ENCODE assay signal across 20 cellular contexts in genomic region chr3:156351783-156352182, GRCh38.
DNase-seq lines count a peak whose midpoint lies in the region; ATAC-seq, FAIRE-seq and TF ChIP-seq lines count a peak whose summit lies in the region.
"Had no signal": no experiment of that assay in that cellular context is flagged by ENCODE, and none has a peak within 500 bp of the region (broad histone marks: within the 10 kb centered on the region; RNA-seq: fewer than 3 reads in every experiment).

No MANE protein-coding gene starts in this region.

- no peak for FAIRE-seq in GM12878 (lab: Jason Lieb, UNC)
- FAIRE-seq: GM12891, H1, HTR-8/SVneo, K562 had no signal

- H3K79me2 ChIP-seq in GM12878 (ENCODE audit: control insufficient read depth, insufficient read depth, low read length): no peaks in the 10 kb centered on the region

- CTCF ChIA-PET in GM12878 (lab: Yijun Ruan, JAX): interaction anchor here (1.0 kb wide), 1 partner anchor 9 kb away, joined by 3 read pairs; no protein-coding TSS in a partner anchor

- 17% methylated on average over 6 of the region's 6 CpGs for WGBS in GM12878 (ENCODE audit: insufficient coverage, insufficient replicate concordance, low lambda C conversion rate, missing lambda C conversion rate)
- 91 to 95% methylated on average over 5 to 6 of the region's 6 CpGs for WGBS in upper lobe of left lung, 2 donors

- TF ChIP-seq EP300 in GM12878 (IDR thresholded peaks at IDR 0.05; ENCODE audit: borderline replicate concordance in 1 of 2, control insufficient read depth in 1 of 2, low read depth in 2 of 2, low read length in 2 of 2): no peak
- TF ChIP-seq EP300 in upper lobe of left lung (IDR thresholded peaks at IDR 0.05): no peak

- TF ChIP-seq POLR2A in GM12878 (IDR thresholded peaks at IDR 0.05; ENCODE audit: low read depth, low read length) (no peak), upper lobe of left lung (IDR thresholded peaks at IDR 0.05) (no peak)

- POLR2A ChIA-PET in GM12878 (lab: Charles Lee): no interaction called here

- H3K36me3 Mint-ChIP-seq in stimulated activated memory B cell treated with anti-CD40 and anti-IgM and Interleukin-4, amounts not matched to agents 10 μg/mL and 1 μg/mL and 100 μg/mL, for 72 hours: no peaks in the 10 kb centered on the region
- H3K36me3 Mint-ChIP-seq: CD8-positive, alpha-beta T cell had no signal

- SMC1A ChIA-PET in GM12878 (lab: Charles Lee; ENCODE audit: uncharacterized antibody, unreplicated experiment): no interaction called here

- no peak for TF ChIP-seq CTCF in GM12878 (IDR thresholded peaks at IDR 0.05 in 2 of 3, conservative IDR thresholded peaks at IDR 0.05 in 1 of 3; ENCODE audit: control insufficient read depth in 2 of 3, extremely low read depth in 1 of 3, insufficient read depth in 1 of 3, low read depth in 3 of 3, low read length in 3 of 3)
- no peak for TF ChIP-seq CTCF in upper lobe of left lung (IDR thresholded peaks at IDR 0.05)
- no peak for TF ChIP-seq CTCF in left lung (IDR thresholded peaks at IDR 0.05)

- H3K9me3 ChIP-seq in BLaER1 (no peaks in the 10 kb centered on the region), GM12878 (replicated peaks; ENCODE audit: control insufficient read depth, insufficient read depth, low read length) (no peaks in the 10 kb centered on the region), upper lobe of left lung (no peaks in the 10 kb centered on the region), left lung (no peaks in the 10 kb centered on the region)
- H3K9me3 ChIP-seq: BLaER1 treated with 17β-estradiol and CSF1 and Interleukin-3, amounts not matched to agents 10 nM and 100 nM; HAP-1 had no signal

- H3K4me1 ChIP-seq in BLaER1 (peaks cover 23% of the 10 kb centered on the region), GM12878 (ENCODE audit: control insufficient read depth, insufficient read depth, low read length) (no peaks in the 10 kb centered on the region), upper lobe of left lung (no peaks in the 10 kb centered on the region), left lung (no peaks in the 10 kb centered on the region)
- H3K4me1 ChIP-seq: HAP-1 had no signal

- H3K4me1 Mint-ChIP-seq in stimulated activated memory B cell treated with anti-CD40 and anti-IgM and Interleukin-4, amounts not matched to agents 10 μg/mL and 1 μg/mL and 100 μg/mL, for 72 hours: peaks cover 5% of the 10 kb centered on the region

- H3K27me3 ChIP-seq in BLaER1: no peaks in the 10 kb centered on the region
- no peaks in the 10 kb centered on the region; a peak in 1 of 4 replicates for H3K27me3 ChIP-seq in GM12878 (replicated peaks in 1 of 2; ENCODE audit: control insufficient read depth in 2 of 2, insufficient read depth in 2 of 2, low read length in 1 of 2)
- no peaks in the 10 kb centered on the region for H3K27me3 ChIP-seq in upper lobe of left lung
- H3K27me3 ChIP-seq in left lung: no peaks in the 10 kb centered on the region
- H3K27me3 ChIP-seq: BLaER1 treated with 17β-estradiol and CSF1 and Interleukin-3, amounts not matched to agents 10 nM and 100 nM had no signal

- no peak overlapping the region for H3K27ac Mint-ChIP-seq in stimulated activated memory B cell treated with anti-CD40 and anti-IgM and Interleukin-4, amounts not matched to agents 10 μg/mL and 1 μg/mL and 100 μg/mL, for 72 hours
- H3K27ac Mint-ChIP-seq: CD8-positive, alpha-beta T cell had no signal

- H3K4me3 Mint-ChIP-seq in stimulated activated memory B cell treated with anti-CD40 and anti-IgM and Interleukin-4, amounts not matched to agents 10 μg/mL and 1 μg/mL and 100 μg/mL, for 72 hours: no peak overlapping the region
- H3K4me3 Mint-ChIP-seq: CD8-positive, alpha-beta T cell had no signal

- H3K27ac ChIP-seq in BLaER1: no peak overlapping the region
- no peak overlapping the region for H3K27ac ChIP-seq in GM12878 (ENCODE audit: control insufficient read depth, insufficient read depth)
- H3K27ac ChIP-seq in upper lobe of left lung: no peak overlapping the region
- no peak overlapping the region for H3K27ac ChIP-seq in left lung
- H3K27ac ChIP-seq: BLaER1 treated with 17β-estradiol and CSF1 and Interleukin-3, amounts not matched to agents 10 nM and 100 nM had no signal

- H3K36me3 ChIP-seq in BLaER1 (no peaks in the 10 kb centered on the region), GM12878 (ENCODE audit: control insufficient read depth in 2 of 2, insufficient read depth in 2 of 2, low read length in 1 of 2) (no peaks in the 10 kb centered on the region), upper lobe of left lung (no peaks in the 10 kb centered on the region), left lung (no peaks in the 10 kb centered on the region)
- H3K36me3 ChIP-seq: BLaER1 treated with 17β-estradiol and CSF1 and Interleukin-3, amounts not matched to agents 10 nM and 100 nM; HAP-1 had no signal

- peaks cover 3% of the 10 kb centered on the region for H3K9me3 Mint-ChIP-seq in stimulated activated memory B cell treated with anti-CD40 and anti-IgM and Interleukin-4, amounts not matched to agents 10 μg/mL and 1 μg/mL and 100 μg/mL, for 72 hours
- H3K9me3 Mint-ChIP-seq: CD8-positive, alpha-beta T cell had no signal

- H2AFZ ChIP-seq in GM12878 (ENCODE audit: control insufficient read depth, low read depth, low read length): no peak overlapping the region

- in situ Hi-C loops in GM12878 (cut with MboI): no loop called here

- H3K4me3 ChIP-seq in BLaER1: no peak overlapping the region
- no peak overlapping the region for H3K4me3 ChIP-seq in GM12878
- H3K4me3 ChIP-seq in upper lobe of left lung: no peak overlapping the region
- H3K4me3 ChIP-seq in left lung: no peak overlapping the region
- H3K4me3 ChIP-seq: BLaER1 treated with 17β-estradiol and CSF1 and Interleukin-3, amounts not matched to agents 10 nM and 100 nM; HAP-1; K562 had no signal

- H3K9ac ChIP-seq in BLaER1 (no peak overlapping the region), GM12878 (ENCODE audit: control insufficient read depth, insufficient read depth, low read length) (no peak overlapping the region)
- H3K9ac ChIP-seq: BLaER1 treated with 17β-estradiol and CSF1 and Interleukin-3, amounts not matched to agents 10 nM and 100 nM had no signal

- intact Hi-C loops in GM12878 (cut with micrococcal nuclease; ENCODE audit: unreplicated experiment): no loop called here
- intact Hi-C loops in left lung (cut with DNase I): no loop called here

- RAD21 ChIA-PET in GM12878 (lab: Charles Lee; ENCODE audit: unreplicated experiment): no interaction called here

- peaks cover 6% of the 10 kb centered on the region for H3K27me3 Mint-ChIP-seq in stimulated activated memory B cell treated with anti-CD40 and anti-IgM and Interleukin-4, amounts not matched to agents 10 μg/mL and 1 μg/mL and 100 μg/mL, for 72 hours

- BruUV-seq in GM12878 (replicated peaks; lab: Mats Ljungman, UMichigan): no TSS peak

- DNase-seq in GM12878 (ENCODE audit: low read depth, low spot score) (no peak), upper lobe of left lung (peak in 1 of 2 donors; percentile 38), mucosa of gallbladder (ENCODE audit: low spot score) (no peak), left lung (no peak)
- DNase-seq: 8988T; Calu3; CD8-positive, alpha-beta T cell; DMS79 treated with DMSO at 0.1 percent for 48 hours; GF-D8; IMR-90 had no signal

- ATAC-seq in GM12878 (peak; percentile 17; the same call in 2 of the 3 replicates), upper lobe of left lung (ENCODE audit: low FRiP score in 2 of 2) (peak; percentile 36 to 58), SK-N-SH treated with all-trans-retinoic acid at 6 μM for 48 hours (no peak), HG02870 (IDR thresholded peaks at IDR 0.05; ENCODE audit: unreplicated experiment) (no peak), left lung (no peak)
- peak; percentile 44 for ATAC-seq in stimulated activated memory B cell treated with anti-CD40 and anti-IgM and Interleukin-4, amounts not matched to agents 10 μg/mL and 1 μg/mL and 100 μg/mL, for 72 hours
- ATAC-seq: CD8-positive, alpha-beta T cell; K562 had no signal

- H4K20me1 ChIP-seq in BLaER1: no peaks in the 10 kb centered on the region
- no peaks in the 10 kb centered on the region; the same call in 1 of the 2 replicates for H4K20me1 ChIP-seq in GM12878 (ENCODE audit: control insufficient read depth, insufficient read depth)
- H4K20me1 ChIP-seq: BLaER1 treated with 17β-estradiol and CSF1 and Interleukin-3, amounts not matched to agents 10 nM and 100 nM had no signal

- H3K4me2 ChIP-seq in BLaER1: peak overlapping the region; percentile 57; the same call in 1 of the 2 replicates
- no peak overlapping the region for H3K4me2 ChIP-seq in GM12878 (ENCODE audit: control insufficient read depth, insufficient read depth)

- no peak for TF ChIP-seq RAD21 in GM12878 (IDR thresholded peaks at IDR 0.05; ENCODE audit: insufficient read depth, low read depth, low read length)

TF ChIP-seq in GM12878, 131 proteins besides CTCF, POLR2A, EP300 and RAD21 (continues in another document):
- TF ChIP-seq, protein P1, sequence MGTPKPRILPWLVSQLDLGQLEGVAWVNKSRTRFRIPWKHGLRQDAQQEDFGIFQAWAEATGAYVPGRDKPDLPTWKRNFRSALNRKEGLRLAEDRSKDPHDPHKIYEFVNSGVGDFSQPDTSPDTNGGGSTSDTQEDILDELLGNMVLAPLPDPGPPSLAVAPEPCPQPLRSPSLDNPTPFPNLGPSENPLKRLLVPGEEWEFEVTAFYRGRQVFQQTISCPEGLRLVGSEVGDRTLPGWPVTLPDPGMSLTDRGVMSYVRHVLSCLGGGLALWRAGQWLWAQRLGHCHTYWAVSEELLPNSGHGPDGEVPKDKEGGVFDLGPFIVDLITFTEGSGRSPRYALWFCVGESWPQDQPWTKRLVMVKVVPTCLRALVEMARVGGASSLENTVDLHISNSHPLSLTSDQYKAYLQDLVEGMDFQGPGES (IDR thresholded peaks at IDR 0.05): no peak
- no peak for TF ChIP-seq KLF5 (IDR thresholded peaks at IDR 0.05; ENCODE audit: partially characterized antibody)

TF ChIP-seq in SK-N-SH treated with all-trans-retinoic acid at 6 μM for 48 hours, 23 proteins besides CTCF, POLR2A, EP300 and RAD21 (continues in another document):
- TF ChIP-seq ZC3H10 (CRISPR knock-in tag; IDR thresholded peaks at IDR 0.05): no peak
- no peak for TF ChIP-seq PATZ1 (CRISPR knock-in tag; IDR thresholded peaks at IDR 0.05; ENCODE audit: borderline replicate concordance)
- TF ChIP-seq ZNF565 (CRISPR knock-in tag; conservative IDR thresholded peaks at IDR 0.05; ENCODE audit: low read depth): no peak
- no peak for TF ChIP-seq SNAI2 (CRISPR knock-in tag; IDR thresholded peaks at IDR 0.05)

Comparison
In these comparisons a context has a peak if more than half of its experiments do, and no peak if none do; other contexts are left out.
1. ATAC-seq: peak in GM12878 (single experiment), stimulated activated memory B cell treated with anti-CD40 and anti-IgM and Interleukin-4, amounts not matched to agents 10 μg/mL and 1 μg/mL and 100 μg/mL, for 72 hours (single experiment) and upper lobe of left lung (2 of 2); none in SK-N-SH treated with all-trans-retinoic acid at 6 μM for 48 hours (single experiment), HG02870 (single experiment) and left lung (single experiment).